8 cellular contexts compared by ENCODE assay signal in genomic region chr12:123233505-123234299, GRCh38.
A peak's percentile ranks its signal among the peaks of the same experiment; 100 is the strongest.
DNase-seq lines count a peak whose midpoint lies in the region; ATAC-seq and TF ChIP-seq lines count a peak whose summit lies in the region.

No MANE protein-coding gene starts in this region.

- peaks cover 60% of the 10 kb centered on the region for H3K36me3 Mint-ChIP-seq in stimulated activated effector memory CD8-positive, alpha-beta T cell treated with anti-CD3 and anti-CD28 coated beads, Interleukin-12 subunit alpha, Interleukin-12 subunit beta, amount 100 ng/mL, for 72 hours

- H3K27ac Mint-ChIP-seq in stimulated activated effector memory CD8-positive, alpha-beta T cell treated with anti-CD3 and anti-CD28 coated beads, Interleukin-12 subunit alpha, Interleukin-12 subunit beta, amount 100 ng/mL, for 72 hours: peak overlapping the region; percentile 98

- peak overlapping the region; percentile 82 for H3K27ac ChIP-seq in 22Rv1

- no peaks in the 10 kb centered on the region for H3K9me3 Mint-ChIP-seq in stimulated activated effector memory CD8-positive, alpha-beta T cell treated with anti-CD3 and anti-CD28 coated beads, Interleukin-12 subunit alpha, Interleukin-12 subunit beta, amount 100 ng/mL, for 72 hours

- H3K4me1 Mint-ChIP-seq in stimulated activated effector memory CD8-positive, alpha-beta T cell treated with anti-CD3 and anti-CD28 coated beads, Interleukin-12 subunit alpha, Interleukin-12 subunit beta, amount 100 ng/mL, for 72 hours: peaks cover 64% of the 10 kb centered on the region

- peak overlapping the region; percentile 99 for H3K4me3 Mint-ChIP-seq in stimulated activated effector memory CD8-positive, alpha-beta T cell treated with anti-CD3 and anti-CD28 coated beads, Interleukin-12 subunit alpha, Interleukin-12 subunit beta, amount 100 ng/mL, for 72 hours

- peak; percentile 33 to 41 for DNase-seq in activated T-cell treated with anti-CD3 and anti-CD28 coated beads, Interleukin-2, amount 50 U/mL, for 48 hours
- DNase-seq in stimulated activated effector memory CD8-positive, alpha-beta T cell treated with anti-CD3 and anti-CD28 coated beads, Interleukin-12 subunit alpha, Interleukin-12 subunit beta, amount 100 ng/mL, for 72 hours (ENCODE audit: low spot score in 2 of 2): peak in 1 of 2 donors; percentile 60
- DNase-seq in NCI-H2029 treated with DMSO at 0.1 percent for 48 hours (lab: John Stamatoyannopoulos, UW) (no peak), glomerular visceral epithelial cell (ENCODE audit: extremely low spot score) (no peak)

- ATAC-seq in GM19023 (IDR thresholded peaks at IDR 0.05; ENCODE audit: unreplicated experiment) (peak; percentile 19), HG03442 (IDR thresholded peaks at IDR 0.05; ENCODE audit: unreplicated experiment) (peak; percentile 7)
- ATAC-seq in stimulated activated effector memory CD8-positive, alpha-beta T cell treated with anti-CD3 and anti-CD28 coated beads, Interleukin-12 subunit alpha, Interleukin-12 subunit beta, amount 100 ng/mL, for 72 hours: peak; percentile 14

- H3K4me3 ChIP-seq in iPS-11a (ENCODE audit: low read depth, low read length): peak overlapping the region; percentile 78

- TF ChIP-seq CTCF in 22Rv1 (IDR thresholded peaks at IDR 0.05): peak; percentile 20; the same call in 1 of the 2 replicates

Comparison
In these comparisons a context has a peak if more than half of its experiments do, and no peak if none do; other contexts are left out.
1. DNase-seq: peak in activated T-cell treated with anti-CD3 and anti-CD28 coated beads, Interleukin-2, amount 50 U/mL, for 48 hours (2 of 2); none in NCI-H2029 treated with DMSO at 0.1 percent for 48 hours (single experiment) and glomerular visceral epithelial cell (single experiment).
2. Peak in every context shown above with its lines, with median percentiles within 50 percentile points of each other: ATAC-seq.